ENCODE assay signal across 10 cellular contexts in genomic region chr3:159872374-159873109, GRCh38. TPM values are rescaled to one million over a fixed set of nuclear protein-coding genes. Genes with fewer than 3 reads are reported as not detected.
DNase-seq lines count a peak whose midpoint lies in the region; ATAC-seq and TF ChIP-seq lines count a peak whose summit lies in the region.
"Had no signal": no experiment of that assay in that cellular context is flagged by ENCODE, and none has a peak within 500 bp of the region (broad histone marks: within the 10 kb centered on the region; RNA-seq: fewer than 3 reads in every experiment).

No MANE protein-coding gene starts in this region.

- TF ChIP-seq RAD21 in IMR-90 (IDR thresholded peaks at IDR 0.05; ENCODE audit: low read length) = peak; percentile 21; the same call in 1 of the 2 replicates

- H3K27ac Mint-ChIP-seq in Calu3 (ENCODE audit: unreplicated experiment) = peak overlapping the region; percentile 23

- POLR2A ChIA-PET in IMR-90 (lab: Charles Lee; ENCODE audit: unreplicated experiment) = no interaction called here

- H3K79me1 ChIP-seq in IMR-90 (ENCODE audit: low read depth in 1 of 2, low read length in 2 of 2) (peaks cover 23 to 45% of the 10 kb centered on the region in 2 experiments), mesendoderm (ENCODE audit: low read length) (no peaks in the 10 kb centered on the region)

- TF ChIP-seq CTCF in Calu3 (IDR thresholded peaks at IDR 0.05; ENCODE audit: unreplicated experiment) (peak; percentile 34), IMR-90 (conservative IDR thresholded peaks at IDR 0.05; ENCODE audit: low read depth, low read length) (peak; percentile 33), astrocyte of the spinal cord (IDR thresholded peaks at IDR 0.05; ENCODE audit: low read depth, low read length) (no peak)

- no peaks in the 10 kb centered on the region for H3K79me2 ChIP-seq in mesendoderm (ENCODE audit: control insufficient read depth, insufficient read depth, low read length)

- no peak overlapping the region for H3K4me3 Mint-ChIP-seq in Calu3 (ENCODE audit: low read depth, unreplicated experiment)

- H2BK15ac ChIP-seq in IMR-90 (ENCODE audit: low read depth, low read length) (no peak overlapping the region), mesendoderm (replicated peaks; ENCODE audit: low read depth) (no peak overlapping the region)

- H3K27me3 ChIP-seq in IMR-90 (ENCODE audit: control insufficient read depth, insufficient read depth, low read length) (no peaks in the 10 kb centered on the region), mesendoderm (ENCODE audit: insufficient read depth, low read length, poor library complexity) (no peaks in the 10 kb centered on the region)

- peak overlapping the region; percentile 73 for H4K5ac ChIP-seq in IMR-90 (ENCODE audit: low read depth, low read length)
- H4K5ac ChIP-seq in mesendoderm (ENCODE audit: low read length) = no peak overlapping the region

- in situ Hi-C loops in IMR-90 (cut with MboI; ENCODE audit: low sequenced_read_pairs) (no loop called here), astrocyte of the spinal cord (cut with HindIII; ENCODE audit: low sequenced_read_pairs) (no loop called here)

- dilution Hi-C loops in IMR-90 (cut with HindIII; ENCODE audit: low sequenced_read_pairs, unreplicated experiment) = no loop called here

- no peak for TF ChIP-seq POLR2A in IMR-90 (IDR thresholded peaks at IDR 0.05; ENCODE audit: low read depth, low read length)

- DNase-seq in Calu3 = peak; percentile 38
- peak; percentile 95 for DNase-seq in IMR-90
- DNase-seq in astrocyte of the spinal cord (ENCODE audit: low read depth, low spot score) = peak; percentile 92
- DNase-seq in mesendoderm = peak; percentile 71
- DNase-seq in stimulated activated CD4-positive, alpha-beta T cell treated with anti-CD3 and anti-CD28 coated beads, Interleukin-4, amount 100 ng/mL, for 4 hours = no peak
- DNase-seq in stimulated activated naive CD8-positive, alpha-beta T cell treated with anti-CD3 and anti-CD28 coated beads, Interleukin-15, Interleukin-2, amounts not matched to agents 100 U/mL and 50 U/mL, for 24 hours = no peak
- DNase-seq: activated T-cell treated with anti-CD3 and anti-CD28 coated beads, Interleukin-2, amount 50 U/mL, for 48 hours; NCI-H1092 treated with DMSO at 0.1 percent for 48 hours had no signal

- peak overlapping the region; percentile 27; the same call in 1 of the 2 replicates for H4K91ac ChIP-seq in IMR-90 (ENCODE audit: insufficient read depth, low read depth, low read length)

- BruUV-seq in Calu3 (replicated peaks; lab: Mats Ljungman, UMichigan) (no TSS peak), IMR-90 (replicated peaks; lab: Mats Ljungman, UMichigan) (no TSS peak)

- H3K9ac ChIP-seq in IMR-90 (ENCODE audit: low read depth, low read length) (no peak overlapping the region), mesendoderm (ENCODE audit: low read length) (no peak overlapping the region)

- peaks cover 12% of the 10 kb centered on the region for H3K4me1 ChIP-seq in IMR-90 (ENCODE audit: control insufficient read depth, insufficient read depth, low read length)
- peaks cover 5% of the 10 kb centered on the region for H3K4me1 ChIP-seq in mesendoderm (ENCODE audit: control insufficient read depth, low read depth, low read length)

- H3K36me3 ChIP-seq in IMR-90 (ENCODE audit: control insufficient read depth, insufficient read depth, low read length) = no peaks in the 10 kb centered on the region
- no peaks in the 10 kb centered on the region for H3K36me3 ChIP-seq in mesendoderm (ENCODE audit: control insufficient read depth, insufficient read depth, low read length)

- H3K23ac ChIP-seq in IMR-90 (ENCODE audit: low read depth, low read length) (no peak overlapping the region), mesendoderm (ENCODE audit: low read length) (no peak overlapping the region)

- H3K4me1 Mint-ChIP-seq in Calu3 (ENCODE audit: low read depth, unreplicated experiment) = peaks cover 10% of the 10 kb centered on the region

- peaks cover 10% of the 10 kb centered on the region; the same call in 1 of the 2 replicates for H4K20me1 ChIP-seq in IMR-90 (ENCODE audit: insufficient read depth, low read length)

- H2BK5ac ChIP-seq in IMR-90 (ENCODE audit: low read depth, low read length, poor library complexity, severe bottlenecking) (peak overlapping the region; percentile 87), mesendoderm (ENCODE audit: low read length) (no peak overlapping the region)

- no peaks in the 10 kb centered on the region for H3K27me3 Mint-ChIP-seq in Calu3 (ENCODE audit: unreplicated experiment)

- H3K27ac ChIP-seq in IMR-90 (ENCODE audit: insufficient read depth, low read length) (peak overlapping the region; percentile 38; the same call in 1 of the 2 replicates), mesendoderm (ENCODE audit: low read depth, low read length) (no peak overlapping the region)

- peaks cover 3% of the 10 kb centered on the region for H3K9me3 Mint-ChIP-seq in Calu3 (ENCODE audit: low read depth, unreplicated experiment)

- peak overlapping the region; percentile 37; the same call in 1 of the 2 replicates for H2AK5ac ChIP-seq in IMR-90 (ENCODE audit: low read depth, low read length)
- no peak overlapping the region for H2AK5ac ChIP-seq in mesendoderm (ENCODE audit: low read length)

- H3K14ac ChIP-seq in IMR-90 (replicated peaks; ENCODE audit: low read depth, low read length) = no peak overlapping the region

- H4K8ac ChIP-seq in IMR-90 (ENCODE audit: low read depth in 2 of 2, low read length in 2 of 2) = no peak overlapping the region; a peak in 1 of 4 replicates
- H4K8ac ChIP-seq in mesendoderm (ENCODE audit: low read depth, low read length) = no peak overlapping the region

- CTCF ChIA-PET in Calu3 (lab: Charles Lee) (interaction anchor here (0.6 to 2.6 kb wide), 5 partner anchors 12 to 1027 kb away, joined by 3 to 8 read pairs (median 4); partner anchors contain the start of gene IFT80), IMR-90 (lab: Yijun Ruan, JAX) (interaction anchor here (0.6 to 1.7 kb wide), 6 partner anchors 9 to 522 kb away, joined by 3 to 5 read pairs (median 4); no protein-coding TSS in a partner anchor)

- H3K18ac ChIP-seq in IMR-90 (ENCODE audit: low read depth, low read length) (peak overlapping the region; percentile 67), mesendoderm (ENCODE audit: low read length) (no peak overlapping the region)

- intact Hi-C loops in Calu3 (cut with micrococcal nuclease; ENCODE audit: unreplicated experiment) = loop anchor here (5.0 kb wide), 1 partner anchor 45 kb away; no protein-coding TSS in a partner anchor
- intact Hi-C loops in IMR-90 (cut with micrococcal nuclease) = loop anchor here (2.0 kb wide), 1 partner anchor 18 kb away; no protein-coding TSS in a partner anchor

- H3K4me3 ChIP-seq in IMR-90 (ENCODE audit: insufficient read depth, low read depth, low read length) (no peak overlapping the region), astrocyte of the spinal cord (ENCODE audit: low read depth, low read length) (no peak overlapping the region), mesendoderm (ENCODE audit: low read length) (no peak overlapping the region)

- no peak overlapping the region; the same call in 1 of the 2 replicates for H2BK120ac ChIP-seq in IMR-90 (ENCODE audit: low read depth, low read length)
- H2BK120ac ChIP-seq in mesendoderm (ENCODE audit: low read depth, low read length) = no peak overlapping the region

- H3K9me1 ChIP-seq in IMR-90 (ENCODE audit: insufficient read depth, low read length) = peaks cover 10% of the 10 kb centered on the region

- no peaks in the 10 kb centered on the region for H3K36me3 Mint-ChIP-seq in Calu3 (ENCODE audit: insufficient read depth, unreplicated experiment)

- WGBS in IMR-90 (ENCODE audit: extremely low coverage in 2 of 2, insufficient read length in 1 of 2), 2 experiments = no CpG with 5 or more reads among the region's 3 CpGs
- no CpG with 5 or more reads among the region's 3 CpGs for WGBS in mesendoderm (ENCODE audit: extremely low coverage, insufficient coverage, low lambda C conversion rate)

- peak overlapping the region; percentile 53; the same call in 1 of the 2 replicates for H3K4me2 ChIP-seq in IMR-90 (ENCODE audit: low read depth, low read length)
- no peak overlapping the region for H3K4me2 ChIP-seq in mesendoderm (ENCODE audit: low read length)

- no peak overlapping the region for H2BK20ac ChIP-seq in IMR-90 (ENCODE audit: low read depth, low read length)

- H3K4ac ChIP-seq in IMR-90 (ENCODE audit: low read depth, low read length) = peak overlapping the region; percentile 38; the same call in 1 of the 2 replicates
- H3K4ac ChIP-seq in mesendoderm (ENCODE audit: low read depth, low read length) = no peak overlapping the region

- H3K9me3 ChIP-seq in IMR-90 (ENCODE audit: control insufficient read depth, insufficient read depth, low read length) = no peaks in the 10 kb centered on the region

- H3K56ac ChIP-seq in IMR-90 (ENCODE audit: extremely low read depth, insufficient read depth, low read length) (no peak overlapping the region), mesendoderm (ENCODE audit: low read length) (no peak overlapping the region)

- H2AFZ ChIP-seq in IMR-90 (replicated peaks; ENCODE audit: low read length, poor library complexity) = no peak overlapping the region

- H2AK9ac ChIP-seq in IMR-90 (replicated peaks; ENCODE audit: low read depth, low read length, poor library complexity) = no peak overlapping the region

- peak; percentile 95 for ATAC-seq in IMR-90 (ENCODE audit: low read depth)
- ATAC-seq in HG03442 (IDR thresholded peaks at IDR 0.05; ENCODE audit: unreplicated experiment) = no peak
- ATAC-seq in stimulated activated naive CD8-positive, alpha-beta T cell treated with anti-CD3 and anti-CD28 coated beads, Interleukin-15, Interleukin-2, amounts not matched to agents 100 U/mL and 50 U/mL, for 24 hours = no peak
- no peak for ATAC-seq in GM21381 (IDR thresholded peaks at IDR 0.05; ENCODE audit: unreplicated experiment)

TF ChIP-seq in IMR-90, 13 proteins besides CTCF, POLR2A, EP300 and RAD21 (continues in another document):
- TF ChIP-seq SMC3 (IDR thresholded peaks at IDR 0.05; ENCODE audit: low read depth, low read length) (no peak), RFX5 (IDR thresholded peaks at IDR 0.05; ENCODE audit: low read depth, low read length) (no peak), FOS (IDR thresholded peaks at IDR 0.05; ENCODE audit: low read depth, low read length) (peak; percentile 95), MAZ (IDR thresholded peaks at IDR 0.05; ENCODE audit: borderline replicate concordance, low read depth, low read length) (no peak)

RNA-seq across cellular contexts. Expression of gene SCHIP1, which starts 32.9 kb away (rescaled TPM):
- total RNA-seq in Calu3 (2022) (1.2 and 2.6 TPM in 2 replicates), IMR-90 (2012; rRNA removed) (5.0 and 5.4 TPM in 2 replicates)
- polyA plus RNA-seq in IMR-90 (2012; rRNA removed) = 2.8 and 3.9 TPM in 2 replicates
- 0.21 and 0.57 TPM in 2 replicates for polyA plus RNA-seq in IMR-90 (2012; cell fraction: cytosol; rRNA removed)
- polyA plus RNA-seq in IMR-90 (2012; cell fraction: nucleus; rRNA removed; ENCODE audit: low replicate concordance) = 3.5 and 19.4 TPM in 2 replicates
- 6.3 TPM for polyA plus RNA-seq in mesendoderm (2013, experiment 1 of 2)
- polyA plus RNA-seq in mesendoderm (2013, experiment 2 of 2) = 7.4 TPM

Comparison
In these comparisons a context has a peak if more than half of its experiments do, and no peak if none do; other contexts are left out.
1. DNase-seq: peak in Calu3 (single experiment), IMR-90 (single experiment), astrocyte of the spinal cord (single experiment) and mesendoderm (single experiment); none in stimulated activated CD4-positive, alpha-beta T cell treated with anti-CD3 and anti-CD28 coated beads, Interleukin-4, amount 100 ng/mL, for 4 hours (0 of 2) and stimulated activated naive CD8-positive, alpha-beta T cell treated with anti-CD3 and anti-CD28 coated beads, Interleukin-15, Interleukin-2, amounts not matched to agents 100 U/mL and 50 U/mL, for 24 hours (single experiment).